ENCODE assay signal across 31 cellular contexts in the genomic region with DNA sequence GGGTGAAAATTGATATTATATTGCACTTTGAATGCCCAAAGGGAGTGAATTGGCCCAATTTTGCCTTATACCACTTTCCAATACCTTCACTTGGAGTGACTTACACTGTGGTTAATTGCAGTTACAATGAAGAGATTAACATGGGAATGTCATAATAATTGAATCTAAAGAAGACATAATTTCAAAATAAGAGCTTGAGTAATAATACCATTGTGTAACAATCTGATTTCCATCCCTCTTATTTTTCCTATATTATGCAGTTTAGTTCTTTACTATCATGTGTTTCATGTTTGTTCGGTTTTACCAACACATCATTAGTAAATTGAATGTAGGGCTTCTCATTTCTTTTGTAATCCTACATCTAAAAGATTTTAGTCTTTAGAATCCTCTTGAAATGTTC. TPM values are rescaled to one million over a fixed set of nuclear protein-coding genes. Genes with fewer than 3 reads are reported as not detected.
"Had no signal": no experiment of that assay in that cellular context is flagged by ENCODE, and none has a peak within 500 bp of the region (broad histone marks: within the 10 kb centered on the region; RNA-seq: fewer than 3 reads in every experiment).

No MANE protein-coding gene starts in this region.

- H3K36me3 ChIP-seq: gastrocnemius medialis, prostate gland, sigmoid colon, tibial nerve, upper lobe of right lung, vagina had no signal

- H3K4me3 ChIP-seq: coronary artery, gastrocnemius medialis, lung, prostate gland, sigmoid colon, skin epidermis, testis, tibial nerve, upper lobe of right lung, vagina had no signal

- H3K4me3 Mint-ChIP-seq: endodermal cell; naive B cell; nephron; stimulated activated naive B cell treated with anti-CD40 and anti-IgM and Interleukin-4, amounts not matched to agents 10 μg/mL and 1 μg/mL and 100 μg/mL, for 72 hours; stimulated activated naive CD8-positive, alpha-beta T cell treated with anti-CD3 and anti-CD28 coated beads, Interleukin-15, amount 100 ng/mL, for 72 hours had no signal

- H3K27ac ChIP-seq: coronary artery, parathyroid adenoma, prostate gland, tibial nerve, vagina had no signal

- H3K36me3 Mint-ChIP-seq: stimulated activated naive B cell treated with anti-CD40 and anti-IgM and Interleukin-4, amounts not matched to agents 10 μg/mL and 1 μg/mL and 100 μg/mL, for 72 hours had no signal

- ATAC-seq: gastrocnemius medialis; left lobe of liver; stimulated activated naive B cell treated with anti-CD40 and anti-IgM and Interleukin-4, amounts not matched to agents 10 μg/mL and 1 μg/mL and 100 μg/mL, for 72 hours; stimulated activated naive CD8-positive, alpha-beta T cell treated with anti-CD3 and anti-CD28 coated beads, Interleukin-15, amount 100 ng/mL, for 72 hours; upper lobe of right lung had no signal

- H3K9me3 Mint-ChIP-seq: endodermal cell, naive B cell, nephron had no signal

- DNase-seq: effector CD4-positive, alpha-beta T cell; endodermal cell; gastrocnemius medialis; glutamatergic neuron; hippocampal formation; mesendoderm; naive B cell; sigmoid colon; stimulated activated CD4-positive, alpha-beta T cell treated with anti-CD3 and anti-CD28 coated beads, Interleukin-2, amount 100 ng/mL, for 24 hours; stimulated activated CD4-positive, alpha-beta T cell treated with anti-CD3 and anti-CD28 coated beads, Interleukin-4, amount 100 ng/mL, for 4 hours; stimulated activated naive B cell treated with anti-CD40 and anti-IgM and Interleukin-4, amounts not matched to agents 10 μg/mL and 1 μg/mL and 100 μg/mL, for 72 hours; stimulated activated naive CD8-positive, alpha-beta T cell treated with anti-CD3 and anti-CD28 coated beads, Interleukin-15, amount 100 ng/mL, for 72 hours; testis; upper lobe of right lung had no signal

- H3K27ac Mint-ChIP-seq: endodermal cell; nephron; stimulated activated naive B cell treated with anti-CD40 and anti-IgM and Interleukin-4, amounts not matched to agents 10 μg/mL and 1 μg/mL and 100 μg/mL, for 72 hours; stimulated activated naive CD8-positive, alpha-beta T cell treated with anti-CD3 and anti-CD28 coated beads, Interleukin-15, amount 100 ng/mL, for 72 hours had no signal

- H3K27me3 ChIP-seq: gastrocnemius medialis, sigmoid colon, testis, tibial nerve, upper lobe of right lung, vagina had no signal

- H3K4me1 ChIP-seq: tibial nerve, vagina had no signal

- FAIRE-seq: endothelial cell of umbilical vein had no signal

- H3K27me3 Mint-ChIP-seq: naive B cell; stimulated activated naive B cell treated with anti-CD40 and anti-IgM and Interleukin-4, amounts not matched to agents 10 μg/mL and 1 μg/mL and 100 μg/mL, for 72 hours; stimulated activated naive CD8-positive, alpha-beta T cell treated with anti-CD3 and anti-CD28 coated beads, Interleukin-15, amount 100 ng/mL, for 72 hours had no signal

- H3K9me3 ChIP-seq: gastrocnemius medialis, prostate gland, sigmoid colon, testis, tibial nerve, upper lobe of right lung, vagina had no signal

RNA-seq across cellular contexts. Expression of a gene that starts 53.8 kb away (rescaled TPM):
- total RNA-seq: chondrocyte, dermis microvascular lymphatic vessel endothelial cell, endodermal cell, endothelial cell of umbilical vein, fibroblast of villous mesenchyme, gastrocnemius medialis, left lobe of liver, omental fat pad, renal cortical epithelial cell, sigmoid colon, subcutaneous adipose tissue, testis, tibial nerve, upper lobe of right lung, vagina had no signal
- polyA plus RNA-seq: esophagus, lung, sigmoid colon had no signal
